ENCODE assay signal across 8 cellular contexts in the genomic region with DNA sequence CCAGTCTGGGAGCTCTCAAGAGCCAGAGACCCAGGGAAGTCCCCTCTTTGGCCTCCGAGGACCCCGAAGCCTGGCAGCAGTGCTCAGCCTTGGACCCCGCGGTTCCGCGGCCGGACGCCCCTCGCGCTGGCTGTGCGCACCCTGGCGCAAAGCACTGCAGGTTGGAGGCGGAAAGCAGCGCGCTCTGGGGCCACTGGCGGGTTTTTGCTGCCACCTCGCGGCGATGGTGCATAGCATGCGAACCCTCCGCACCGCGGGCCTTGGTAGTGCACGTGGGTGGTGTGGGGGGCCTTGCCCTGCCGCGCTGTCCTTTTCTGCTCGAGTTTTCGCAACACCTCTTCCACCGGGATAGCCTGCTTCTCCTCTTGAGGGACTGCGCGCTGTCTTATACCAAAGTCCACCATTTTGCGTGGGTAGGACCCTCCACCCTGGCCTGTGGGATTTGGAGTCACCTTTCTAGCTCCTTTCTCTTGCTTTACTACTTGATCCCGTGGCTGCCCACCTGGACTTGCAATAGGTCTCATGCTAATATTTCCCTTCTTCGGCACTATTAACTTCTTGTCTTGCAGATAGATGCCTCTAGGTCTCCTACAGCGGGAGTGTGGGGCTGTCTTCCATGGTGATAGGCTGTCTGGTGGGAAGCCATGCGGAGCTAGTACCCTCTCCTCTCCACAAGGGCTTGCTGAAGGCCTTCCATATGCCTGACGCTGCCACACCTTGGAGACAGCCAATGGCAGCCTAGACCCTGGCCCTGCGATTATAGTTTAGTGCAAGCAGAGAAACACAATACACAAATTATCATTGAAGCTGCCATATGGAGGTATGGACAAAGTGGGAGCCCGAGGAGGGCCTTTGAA. TPM values are rescaled to one million over a fixed set of nuclear protein-coding genes. Genes with fewer than 3 reads are reported as not detected.
A peak's percentile ranks its signal among the peaks of the same experiment; 100 is the strongest.
DNase-seq lines count a peak whose midpoint lies in the region; ATAC-seq and TF ChIP-seq lines count a peak whose summit lies in the region.

No MANE protein-coding gene starts in this region.

- CTCF ChIA-PET in PC-9 (lab: Charles Lee), result interaction anchor here (0.6 to 3.9 kb wide), 11 partner anchors 18 to 912 kb away, joined by 3 to 32 read pairs (median 4); no protein-coding TSS in a partner anchor

- peak overlapping the region; percentile 85 for H3K4me2 ChIP-seq in PC-9

- H3K27ac Mint-ChIP-seq in activated T-cell treated with anti-CD3 and anti-CD28 coated beads, Interleukin-2, amount 50 U/mL, for 24 hours, result no peak overlapping the region
- no peak overlapping the region for H3K27ac Mint-ChIP-seq in nephron

- ATAC-seq in GM18511 (IDR thresholded peaks at IDR 0.05; ENCODE audit: unreplicated experiment), result peak; percentile 62

- peaks cover 13% of the 10 kb centered on the region; the same call in 1 of the 2 replicates for H3F3A ChIP-seq in PC-9 (ENCODE audit: insufficient read depth, low read depth)

- H3K4me3 Mint-ChIP-seq in activated T-cell treated with anti-CD3 and anti-CD28 coated beads, Interleukin-2, amount 50 U/mL, for 24 hours, result peak overlapping the region; percentile 52
- H3K4me3 Mint-ChIP-seq in nephron, result peak overlapping the region; percentile 57 to 80 (median 78)

- H3K27me3 ChIP-seq in PC-9 (ENCODE audit: insufficient read depth, low read depth), result no peaks in the 10 kb centered on the region
- H3K27me3 ChIP-seq in esophagus squamous epithelium, result peaks cover 4 to 98% (median 10%) of the 10 kb centered on the region in 4 donors

- H3K4me1 Mint-ChIP-seq in activated T-cell treated with anti-CD3 and anti-CD28 coated beads, Interleukin-2, amount 50 U/mL, for 24 hours (ENCODE audit: low read depth), result peaks cover 32% of the 10 kb centered on the region
- peaks cover 46% of the 10 kb centered on the region for H3K4me1 Mint-ChIP-seq in nephron

- no peaks in the 10 kb centered on the region for H4K20me1 ChIP-seq in PC-9 (ENCODE audit: insufficient read depth)

- TF ChIP-seq CTCF in PC-9 (conservative IDR thresholded peaks at IDR 0.05) (peak; percentile 91), esophagus squamous epithelium (IDR thresholded peaks at IDR 0.05) (peak; percentile 75 to 89 (median 85)), nephron (IDR thresholded peaks at IDR 0.05; ENCODE audit: unreplicated experiment in 3 of 3) (peak; percentile 86 to 90 (median 90))

- H3K4me1 ChIP-seq in PC-9 (replicated peaks; ENCODE audit: insufficient read depth) (peaks cover 10% of the 10 kb centered on the region), esophagus squamous epithelium (peaks cover 25 to 66% (median 25%) of the 10 kb centered on the region in 3 donors)

- WGBS in esophagus squamous epithelium, 2 donors, result 17 to 31% methylated on average over 13 to 21 of the region's 39 CpGs

- intact Hi-C loops in PC-9 (cut with micrococcal nuclease; ENCODE audit: unreplicated experiment), result loop anchor here (1.0 to 10.0 kb wide), 8 partner anchors 211 to 1341 kb away; no protein-coding TSS in a partner anchor
- intact Hi-C loops in esophagus squamous epithelium (cut with DNase I), result loop anchor here (10.0 kb wide), 1 partner anchor 481 kb away; no protein-coding TSS in a partner anchor

- no peaks in the 10 kb centered on the region for H3K9me2 ChIP-seq in PC-9 (ENCODE audit: insufficient read depth)

- TF ChIP-seq POLR2A in esophagus squamous epithelium (IDR thresholded peaks at IDR 0.05), result no peak

- H3K9me3 Mint-ChIP-seq in activated T-cell treated with anti-CD3 and anti-CD28 coated beads, Interleukin-2, amount 50 U/mL, for 24 hours, result no peaks in the 10 kb centered on the region
- no peaks in the 10 kb centered on the region for H3K9me3 Mint-ChIP-seq in nephron

- H3K36me3 ChIP-seq in PC-9 (ENCODE audit: low read depth), result no peaks in the 10 kb centered on the region
- H3K36me3 ChIP-seq in esophagus squamous epithelium, result no peaks in the 10 kb centered on the region

- DNase-seq in ACHN, result peak; percentile 75
- DNase-seq in HUDEP-2 (lab: John Stamatoyannopoulos, UW; ENCODE audit: unreplicated experiment in 76 of 76), result peak in 62 of 76 experiments; percentile 5 to 77 (median 50)
- peak; percentile 58 to 83 for DNase-seq in PC-9
- peak; percentile 90 for DNase-seq in activated T-cell treated with anti-CD3 and anti-CD28 coated beads, Interleukin-2, amount 50 U/mL, for 24 hours
- no peak for DNase-seq in esophagus squamous epithelium (lab: John Stamatoyannopoulos, UW)
- DNase-seq in stimulated activated naive CD4-positive, alpha-beta T cell (lab: John Stamatoyannopoulos, UW), result peak; percentile 38 to 75 (median 52)

- no peaks in the 10 kb centered on the region for H3K36me3 Mint-ChIP-seq in activated T-cell treated with anti-CD3 and anti-CD28 coated beads, Interleukin-2, amount 50 U/mL, for 24 hours (ENCODE audit: low read depth)
- no peaks in the 10 kb centered on the region for H3K36me3 Mint-ChIP-seq in nephron (ENCODE audit: low read depth)

- BruUV-seq in PC-9 (replicated peaks; lab: Mats Ljungman, UMichigan), result no TSS peak

- H3K4me3 ChIP-seq in PC-9 (peak overlapping the region; percentile 49; the same call in 1 of the 2 replicates), esophagus squamous epithelium (peak overlapping the region in 1 of 4 donors; percentile 50)

- POLR2A ChIA-PET in PC-9 (lab: Charles Lee; ENCODE audit: unreplicated experiment), result no interaction called here

- H3K79me2 ChIP-seq in PC-9 (ENCODE audit: low read depth), result no peaks in the 10 kb centered on the region

- no peaks in the 10 kb centered on the region for H3K9me3 ChIP-seq in PC-9 (ENCODE audit: insufficient read depth, low read depth)
- H3K9me3 ChIP-seq in esophagus squamous epithelium, result no peaks in the 10 kb centered on the region

- H2AFZ ChIP-seq in PC-9, result peak overlapping the region; percentile 33; the same call in 1 of the 2 replicates

- in situ Hi-C loops in ACHN (cut with HindIII; ENCODE audit: low pct_ligation_motif_present, low pct_unique_long_range_greater_than_20kb, low sequenced_read_pairs), result no loop called here

- peaks cover 73% of the 10 kb centered on the region for H3K27me3 Mint-ChIP-seq in activated T-cell treated with anti-CD3 and anti-CD28 coated beads, Interleukin-2, amount 50 U/mL, for 24 hours
- peaks cover 96% of the 10 kb centered on the region for H3K27me3 Mint-ChIP-seq in nephron (ENCODE audit: low read depth)

- no peak overlapping the region for H3K27ac ChIP-seq in PC-9
- H3K27ac ChIP-seq in esophagus squamous epithelium, result no peak overlapping the region

RNA-seq across cellular contexts. Expression of a gene that starts 14.3 kb away (rescaled TPM):
- total RNA-seq in PC-9 (2021) (1.4 TPM in 2 replicates), esophagus squamous epithelium (not detected)

RNA-seq across cellular contexts. Expression of a gene that starts 53.4 kb away (rescaled TPM):
- 10.2 and 11.9 TPM in 2 replicates for total RNA-seq in PC-9 (2021)
- total RNA-seq in esophagus squamous epithelium, result under 1 TPM in 1 of 4 donors, not detected in 3; 0.19 TPM
